ENCODE assay signal across 12 cellular contexts in genomic region chr2:168466834-168467565, GRCh38. TPM values are rescaled to one million over a fixed set of nuclear protein-coding genes. Genes with fewer than 3 reads are reported as not detected.
DNase-seq lines count a peak whose midpoint lies in the region; ATAC-seq and TF ChIP-seq lines count a peak whose summit lies in the region.
"Had no signal": no experiment of that assay in that cellular context is flagged by ENCODE, and none has a peak within 500 bp of the region (broad histone marks: within the 10 kb centered on the region; RNA-seq: fewer than 3 reads in every experiment).

No MANE protein-coding gene starts in this region.

- H3K27me3 ChIP-seq in BLaER1: no peaks in the 10 kb centered on the region
- H3K27me3 ChIP-seq in HUES48 (ENCODE audit: control insufficient read depth, insufficient read depth, low read length): no peaks in the 10 kb centered on the region
- H3K27me3 ChIP-seq in effector memory CD4-positive, alpha-beta T cell (replicated peaks; ENCODE audit: control insufficient read depth, insufficient read depth, low read length, poor library complexity, severe bottlenecking): no peaks in the 10 kb centered on the region

- peak overlapping the region; percentile 9; the same call in 1 of the 2 replicates for H3K4me3 ChIP-seq in BLaER1
- H3K4me3 ChIP-seq in HUES48 (ENCODE audit: low read depth, low read length): no peak overlapping the region
- H3K4me3 ChIP-seq in effector memory CD4-positive, alpha-beta T cell (ENCODE audit: insufficient read depth, low read depth, low read length, poor library complexity, severe bottlenecking): no peak overlapping the region
- H3K4me3 ChIP-seq: GM23248, skin epidermis had no signal

- H3K9me3 ChIP-seq in BLaER1: no peaks in the 10 kb centered on the region
- no peaks in the 10 kb centered on the region for H3K9me3 ChIP-seq in HUES48 (ENCODE audit: control insufficient read depth, insufficient read depth, low read length)
- H3K9me3 ChIP-seq in effector memory CD4-positive, alpha-beta T cell (ENCODE audit: control insufficient read depth, low read length): no peaks in the 10 kb centered on the region

- DNase-seq in mesothelial cell of epicardium (ENCODE audit: low spot score in 2 of 2, unreplicated experiment in 2 of 2) (no peak), EL (no peak)
- no peak for DNase-seq in effector memory CD4-positive, alpha-beta T cell
- DNase-seq: activated naive CD4-positive, alpha-beta T cell treated with Interleukin-2 at 50 U/mL for 16 hours; GM23248; T1000 had no signal

- peaks cover 22% of the 10 kb centered on the region; the same call in 1 of the 2 replicates for H4K20me1 ChIP-seq in BLaER1

- H3K4me3 Mint-ChIP-seq in activated naive CD8-positive, alpha-beta T cell: peak overlapping the region; percentile 66
- peak overlapping the region; percentile 25 for H3K4me3 Mint-ChIP-seq in mesothelial cell of epicardium

- peaks cover 9% of the 10 kb centered on the region for H3K36me3 ChIP-seq in BLaER1
- no peaks in the 10 kb centered on the region for H3K36me3 ChIP-seq in HUES48 (ENCODE audit: control insufficient read depth, insufficient read depth, low read length)
- no peaks in the 10 kb centered on the region for H3K36me3 ChIP-seq in effector memory CD4-positive, alpha-beta T cell (ENCODE audit: control insufficient read depth, insufficient read depth, low read length)

- H3K4me1 Mint-ChIP-seq in activated naive CD8-positive, alpha-beta T cell (ENCODE audit: low read depth): peaks cover 80% of the 10 kb centered on the region
- peaks cover 79% of the 10 kb centered on the region for H3K4me1 Mint-ChIP-seq in mesothelial cell of epicardium

- H3K27ac ChIP-seq in BLaER1: peak overlapping the region; percentile 57
- peak overlapping the region; percentile 23 for H3K27ac ChIP-seq in HUES48 (ENCODE audit: low read depth, low read length)
- H3K27ac ChIP-seq in effector memory CD4-positive, alpha-beta T cell (ENCODE audit: insufficient read depth, low read length, poor library complexity, severe bottlenecking): no peak overlapping the region
- H3K27ac ChIP-seq: GM23248 had no signal

- H3K27me3 Mint-ChIP-seq in activated naive CD8-positive, alpha-beta T cell: no peaks in the 10 kb centered on the region
- H3K27me3 Mint-ChIP-seq in mesothelial cell of epicardium (ENCODE audit: low read depth): no peaks in the 10 kb centered on the region

- peaks cover 7% of the 10 kb centered on the region for H3K36me3 Mint-ChIP-seq in activated naive CD8-positive, alpha-beta T cell
- H3K36me3 Mint-ChIP-seq in mesothelial cell of epicardium: peaks cover 2% of the 10 kb centered on the region

- H3K4me1 ChIP-seq in BLaER1 (peaks cover 69% of the 10 kb centered on the region), HUES48 (ENCODE audit: control insufficient read depth, insufficient read depth, low read length) (peaks cover 45% of the 10 kb centered on the region)
- H3K4me1 ChIP-seq in effector memory CD4-positive, alpha-beta T cell (ENCODE audit: control insufficient read depth, insufficient read depth, low read length, poor library complexity, severe bottlenecking): peaks cover 11% of the 10 kb centered on the region

- peak overlapping the region; percentile 55 for H3K27ac Mint-ChIP-seq in activated naive CD8-positive, alpha-beta T cell
- H3K27ac Mint-ChIP-seq in mesothelial cell of epicardium: peak overlapping the region; percentile 94

- no peak for ATAC-seq in GM19351 (IDR thresholded peaks at IDR 0.05; ENCODE audit: unreplicated experiment)
- ATAC-seq in esophagus mucosa: no peak

- peak overlapping the region; percentile 34 for H3K9ac ChIP-seq in BLaER1
- no peak overlapping the region for H3K9ac ChIP-seq in HUES48 (ENCODE audit: low read depth, low read length)
- H3K9ac ChIP-seq: GM23248 had no signal

- no peak for TF ChIP-seq CTCF in mesothelial cell of epicardium (IDR thresholded peaks at IDR 0.05; ENCODE audit: unreplicated experiment)

- peak overlapping the region; percentile 81 for H3K4me2 ChIP-seq in BLaER1

- no peaks in the 10 kb centered on the region for H3K9me3 Mint-ChIP-seq in activated naive CD8-positive, alpha-beta T cell (ENCODE audit: low read depth)
- H3K9me3 Mint-ChIP-seq in mesothelial cell of epicardium: no peaks in the 10 kb centered on the region

RNA-seq across cellular contexts. Expression of gene CERS6, which starts 10.9 kb away (rescaled TPM):
- total RNA-seq in mesothelial cell of epicardium (66.1 to 67.4 TPM (median 66.5 TPM) in 3 replicates), esophagus mucosa (14.8 TPM)
